12 cellular contexts compared by ENCODE assay signal in genomic region chr4:166045457-166045856, GRCh38.
DNase-seq lines count a peak whose midpoint lies in the region; ATAC-seq and TF ChIP-seq lines count a peak whose summit lies in the region.
"Had no signal": no experiment of that assay in that cellular context is flagged by ENCODE, and none has a peak within 500 bp of the region (broad histone marks: within the 10 kb centered on the region; RNA-seq: fewer than 3 reads in every experiment).

No MANE protein-coding gene starts in this region.

- H3K27ac Mint-ChIP-seq in activated T-helper 1 cell treated with anti-CD3 and anti-CD28 coated beads, Interleukin-12 subunit alpha, Interleukin-12 subunit beta, Interleukin-2, Interleukin-4 antibody, amounts not matched to agents 30 ng/mL and 10 ng/mL and 1 ng/mL, durations not matched to agents 14 hours and 24 hours and 36 hours, result no peak overlapping the region
- H3K27ac Mint-ChIP-seq in MCF 10A (ENCODE audit: low read depth, unreplicated experiment), result no peak overlapping the region

- H3K4me1 Mint-ChIP-seq in activated T-helper 1 cell treated with anti-CD3 and anti-CD28 coated beads, Interleukin-12 subunit alpha, Interleukin-12 subunit beta, Interleukin-2, Interleukin-4 antibody, amounts not matched to agents 30 ng/mL and 10 ng/mL and 1 ng/mL, durations not matched to agents 14 hours and 24 hours and 36 hours (ENCODE audit: low read depth), result no peaks in the 10 kb centered on the region
- no peaks in the 10 kb centered on the region for H3K4me1 Mint-ChIP-seq in MCF 10A (ENCODE audit: insufficient read depth, unreplicated experiment)

- no peaks in the 10 kb centered on the region for H3K27me3 Mint-ChIP-seq in activated T-helper 1 cell treated with anti-CD3 and anti-CD28 coated beads, Interleukin-12 subunit alpha, Interleukin-12 subunit beta, Interleukin-2, Interleukin-4 antibody, amounts not matched to agents 30 ng/mL and 10 ng/mL and 1 ng/mL, durations not matched to agents 14 hours and 24 hours and 36 hours (ENCODE audit: insufficient read depth)
- H3K27me3 Mint-ChIP-seq in MCF 10A (ENCODE audit: insufficient read depth, unreplicated experiment), result no peaks in the 10 kb centered on the region

- CTCF ChIA-PET in MCF 10A (lab: Yijun Ruan, JAX), result no interaction called here

- no TSS peak for BruUV-seq in MCF 10A (replicated peaks; lab: Mats Ljungman, UMichigan)

- peak; percentile 4 for DNase-seq in GM13977 (ENCODE audit: low spot score)
- DNase-seq in activated T-helper 1 cell treated with anti-CD3 and anti-CD28 coated beads, Interleukin-12 subunit alpha, Interleukin-12 subunit beta, Interleukin-2, Interleukin-4 antibody, amounts not matched to agents 30 ng/mL and 10 ng/mL and 1 ng/mL, durations not matched to agents 14 hours and 24 hours and 36 hours (ENCODE audit: low spot score), result peak; percentile 4
- no peak for DNase-seq in MCF 10A (ENCODE audit: unreplicated experiment)
- DNase-seq in NCI-H1694 (lab: John Stamatoyannopoulos, UW), result no peak
- DNase-seq: activated CD4-positive, CD25-positive, alpha-beta regulatory T cell treated with anti-CD3 and anti-CD28 coated beads, Interleukin-2, amount 50 U/mL, for 72 hours; activated effector memory CD4-positive, alpha-beta T cell treated with anti-CD3 and anti-CD28 coated beads, Interleukin-2, amount 50 U/mL, for 16 hours; GF-D8; stimulated activated CD4-positive, alpha-beta T cell treated with anti-CD3 and anti-CD28 coated beads, Interleukin-2, amount 100 ng/mL, for 48 hours; stomach had no signal

- TF ChIP-seq CTCF in GM13977 (IDR thresholded peaks at IDR 0.05; ENCODE audit: extremely low read depth, insufficient read depth, missing control alignments) (no peak), MCF 10A (IDR thresholded peaks at IDR 0.05; ENCODE audit: unreplicated experiment) (no peak)

- no peak overlapping the region for H3K4me3 Mint-ChIP-seq in activated T-helper 1 cell treated with anti-CD3 and anti-CD28 coated beads, Interleukin-12 subunit alpha, Interleukin-12 subunit beta, Interleukin-2, Interleukin-4 antibody, amounts not matched to agents 30 ng/mL and 10 ng/mL and 1 ng/mL, durations not matched to agents 14 hours and 24 hours and 36 hours
- H3K4me3 Mint-ChIP-seq in MCF 10A (ENCODE audit: unreplicated experiment), result no peak overlapping the region

- no peaks in the 10 kb centered on the region for H3K9me3 Mint-ChIP-seq in activated T-helper 1 cell treated with anti-CD3 and anti-CD28 coated beads, Interleukin-12 subunit alpha, Interleukin-12 subunit beta, Interleukin-2, Interleukin-4 antibody, amounts not matched to agents 30 ng/mL and 10 ng/mL and 1 ng/mL, durations not matched to agents 14 hours and 24 hours and 36 hours
- H3K9me3 Mint-ChIP-seq in MCF 10A (ENCODE audit: unreplicated experiment), result no peaks in the 10 kb centered on the region

- ATAC-seq in GM19351 (IDR thresholded peaks at IDR 0.05; ENCODE audit: unreplicated experiment) (peak; percentile 75), HG03095 (IDR thresholded peaks at IDR 0.05; ENCODE audit: unreplicated experiment) (peak; percentile 89), GM21723 (IDR thresholded peaks at IDR 0.05; ENCODE audit: unreplicated experiment) (no peak)

- in situ Hi-C loops in GM13977 (cut with MboI; ENCODE audit: low pct_unique_long_range_greater_than_20kb, low sequenced_read_pairs, unreplicated experiment), result no loop called here

- H3K36me3 Mint-ChIP-seq in activated T-helper 1 cell treated with anti-CD3 and anti-CD28 coated beads, Interleukin-12 subunit alpha, Interleukin-12 subunit beta, Interleukin-2, Interleukin-4 antibody, amounts not matched to agents 30 ng/mL and 10 ng/mL and 1 ng/mL, durations not matched to agents 14 hours and 24 hours and 36 hours (ENCODE audit: low read depth), result no peaks in the 10 kb centered on the region
- H3K36me3 Mint-ChIP-seq in MCF 10A (ENCODE audit: insufficient read depth, unreplicated experiment), result no peaks in the 10 kb centered on the region

- POLR2A ChIA-PET in MCF 10A (lab: Yijun Ruan, JAX), result no interaction called here

- intact Hi-C loops in activated T-helper 1 cell treated with anti-CD3 and anti-CD28 coated beads, Interleukin-12 subunit alpha, Interleukin-12 subunit beta, Interleukin-2, Interleukin-4 antibody, amounts not matched to agents 30 ng/mL and 10 ng/mL and 1 ng/mL, durations not matched to agents 14 hours and 24 hours and 36 hours (cut with micrococcal nuclease), result no loop called here
- intact Hi-C loops in MCF 10A (cut with micrococcal nuclease), result no loop called here

Comparison
In these comparisons a context has a peak if more than half of its experiments do, and no peak if none do; other contexts are left out.
1. DNase-seq: peak in GM13977 (single experiment) and activated T-helper 1 cell treated with anti-CD3 and anti-CD28 coated beads, Interleukin-12 subunit alpha, Interleukin-12 subunit beta, Interleukin-2, Interleukin-4 antibody, amounts not matched to agents 30 ng/mL and 10 ng/mL and 1 ng/mL, durations not matched to agents 14 hours and 24 hours and 36 hours (single experiment); none in MCF 10A (single experiment) and NCI-H1694 (single experiment).